8 cellular contexts compared by ENCODE assay signal in the genomic region with DNA sequence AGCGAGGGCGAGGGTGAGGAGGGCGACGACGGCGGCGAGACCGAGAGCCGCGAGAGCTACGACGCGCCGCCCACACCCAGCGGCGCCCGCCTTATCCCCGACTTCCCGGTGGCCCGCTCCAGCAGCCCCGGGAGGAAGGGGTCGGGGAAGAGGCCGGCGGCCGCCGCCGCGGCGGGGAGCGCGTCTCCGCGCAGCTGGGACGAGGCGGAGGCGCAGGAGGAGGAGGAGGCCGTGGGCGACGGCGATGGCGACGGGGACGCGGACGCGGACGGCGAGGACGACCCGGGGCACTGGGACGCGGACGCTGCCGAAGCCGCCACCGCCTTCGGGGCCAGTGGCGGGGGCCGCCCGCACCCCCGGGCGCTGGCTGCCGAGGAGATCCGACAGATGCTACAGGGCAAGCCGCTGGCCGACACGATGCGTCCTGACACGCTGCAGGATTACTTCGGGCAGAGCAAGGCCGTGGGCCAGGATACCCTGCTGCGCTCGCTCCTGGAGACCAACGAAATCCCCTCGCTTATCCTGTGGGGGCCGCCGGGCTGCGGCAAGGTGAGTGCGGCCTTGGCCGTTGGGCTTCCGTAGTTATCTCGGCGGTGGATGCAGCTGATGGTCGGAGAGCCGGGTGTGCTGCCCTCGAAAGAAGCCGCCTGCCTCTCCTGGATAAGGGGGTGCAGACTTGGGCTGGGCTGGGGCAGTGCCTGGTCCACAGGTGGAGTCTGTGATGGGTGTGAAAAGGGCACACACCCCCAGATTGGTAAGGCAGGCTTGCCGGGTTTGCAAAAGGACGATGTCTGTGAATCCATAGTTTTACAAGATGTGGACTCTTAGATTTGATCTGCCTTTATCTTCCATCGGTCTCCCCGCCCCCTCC. TPM values are rescaled to one million over a fixed set of nuclear protein-coding genes. Genes with fewer than 3 reads are reported as not detected.
DNase-seq lines count a peak whose midpoint lies in the region; ATAC-seq and TF ChIP-seq lines count a peak whose summit lies in the region.

No MANE protein-coding gene starts in this region.

- H3K4me3 ChIP-seq in HFF-Myc (replicated peaks; ENCODE audit: low read depth, low read length) (peak overlapping the region; percentile 90), gastroesophageal sphincter (peak overlapping the region; percentile 74 to 87), ovary (peak overlapping the region; percentile 50)

- peak overlapping the region; percentile 85 for H3K27ac Mint-ChIP-seq in activated T-helper 2 cell treated with anti-CD3 and anti-CD28 coated beads, Interferon-gamma antibody, Interleukin-2, Interleukin-4, amounts not matched to agents 10 μg/mL and 5 μg/mL and 100 μg/mL, durations not matched to agents 14 hours and 24 hours and 36 hours

- ATAC-seq in gastroesophageal sphincter (peak; percentile 20), HG03378 (IDR thresholded peaks at IDR 0.05; ENCODE audit: unreplicated experiment) (no peak)

- H3K27ac ChIP-seq in gastroesophageal sphincter = peak overlapping the region; percentile 87 to 99 (median 94)
- H3K27ac ChIP-seq in ovary = peak overlapping the region; percentile 70 to 95

- TF ChIP-seq EP300 in gastroesophageal sphincter (IDR thresholded peaks at IDR 0.05) = no peak
- TF ChIP-seq EP300 in ovary (IDR thresholded peaks at IDR 0.05) = no peak

- H3K9me3 ChIP-seq in gastroesophageal sphincter (no peaks in the 10 kb centered on the region), ovary (no peaks in the 10 kb centered on the region)

- 0% methylated on average over 3 of the region's 91 CpGs for WGBS in gastroesophageal sphincter (ENCODE audit: low coverage in 1 of 2), 2 donors
- 0 to 1% (median 1%) methylated on average over 72 to 89 of the region's 91 CpGs for WGBS in ovary, 3 donors

- TF ChIP-seq POLR2A in gastroesophageal sphincter (IDR thresholded peaks at IDR 0.05) (peak in 1 of 2 donors; percentile 12), ovary (IDR thresholded peaks at IDR 0.05) (no peak)

- TF ChIP-seq CTCF in HFF-Myc (IDR thresholded peaks at IDR 0.05; ENCODE audit: low read depth, low read length, missing control alignments) = no peak
- no peak for TF ChIP-seq CTCF in gastroesophageal sphincter (IDR thresholded peaks at IDR 0.05)
- no peak for TF ChIP-seq CTCF in ovary (IDR thresholded peaks at IDR 0.05)

- no peaks in the 10 kb centered on the region for H3K27me3 ChIP-seq in gastroesophageal sphincter
- no peaks in the 10 kb centered on the region for H3K27me3 ChIP-seq in ovary

- peaks cover 44% of the 10 kb centered on the region for H3K4me1 Mint-ChIP-seq in activated T-helper 2 cell treated with anti-CD3 and anti-CD28 coated beads, Interferon-gamma antibody, Interleukin-2, Interleukin-4, amounts not matched to agents 10 μg/mL and 5 μg/mL and 100 μg/mL, durations not matched to agents 14 hours and 24 hours and 36 hours (ENCODE audit: low read depth)

- peaks cover 0 to 13% of the 10 kb centered on the region in 2 donors for H3K36me3 ChIP-seq in gastroesophageal sphincter
- H3K36me3 ChIP-seq in ovary = no peaks in the 10 kb centered on the region

- H3K4me1 ChIP-seq in gastroesophageal sphincter = peaks cover 0 to 55% (median 21%) of the 10 kb centered on the region in 3 donors
- peaks cover 11% of the 10 kb centered on the region for H3K4me1 ChIP-seq in ovary (ENCODE audit: insufficient read depth)

- DNase-seq in NOMO-1 treated with DMSO at 0.1 percent for 48 hours (lab: John Stamatoyannopoulos, UW; ENCODE audit: unreplicated experiment) = peak; percentile 37
- DNase-seq in NOMO-1 treated with dmso at 0.1 percent for 144 hours (lab: John Stamatoyannopoulos, UW; ENCODE audit: unreplicated experiment) = no peak
- no peak for DNase-seq in HFF-Myc (ENCODE audit: extremely low read depth, low read depth)
- peak; percentile 36 for DNase-seq in NCI-H1105 treated with DMSO at 0.1 percent for 48 hours (lab: John Stamatoyannopoulos, UW)
- peak; percentile 52 for DNase-seq in activated T-helper 2 cell treated with anti-CD3 and anti-CD28 coated beads, Interferon-gamma antibody, Interleukin-2, Interleukin-4, amounts not matched to agents 10 μg/mL and 5 μg/mL and 100 μg/mL, durations not matched to agents 14 hours and 24 hours and 36 hours (ENCODE audit: low spot score)
- DNase-seq in ovary = peak; percentile 36 to 73 (median 58)

- H3K4me3 Mint-ChIP-seq in activated T-helper 2 cell treated with anti-CD3 and anti-CD28 coated beads, Interferon-gamma antibody, Interleukin-2, Interleukin-4, amounts not matched to agents 10 μg/mL and 5 μg/mL and 100 μg/mL, durations not matched to agents 14 hours and 24 hours and 36 hours (ENCODE audit: low read depth) = peak overlapping the region; percentile 90

- peaks cover 37% of the 10 kb centered on the region for H3K36me3 Mint-ChIP-seq in activated T-helper 2 cell treated with anti-CD3 and anti-CD28 coated beads, Interferon-gamma antibody, Interleukin-2, Interleukin-4, amounts not matched to agents 10 μg/mL and 5 μg/mL and 100 μg/mL, durations not matched to agents 14 hours and 24 hours and 36 hours (ENCODE audit: low read depth)

- intact Hi-C loops in activated T-helper 2 cell treated with anti-CD3 and anti-CD28 coated beads, Interferon-gamma antibody, Interleukin-2, Interleukin-4, amounts not matched to agents 10 μg/mL and 5 μg/mL and 100 μg/mL, durations not matched to agents 14 hours and 24 hours and 36 hours (cut with micrococcal nuclease) = loop anchor here (1.0 to 10.0 kb wide), 8 partner anchors 75 to 1249 kb away; a partner anchor contains a TSS
- intact Hi-C loops in ovary (cut with DNase I) = loop anchor here in 2 of 4 donors (10.0 kb wide), 3 partner anchors 289 to 1161 kb away; a partner anchor contains a TSS

- H3K27me3 Mint-ChIP-seq in activated T-helper 2 cell treated with anti-CD3 and anti-CD28 coated beads, Interferon-gamma antibody, Interleukin-2, Interleukin-4, amounts not matched to agents 10 μg/mL and 5 μg/mL and 100 μg/mL, durations not matched to agents 14 hours and 24 hours and 36 hours (ENCODE audit: low read depth) = no peaks in the 10 kb centered on the region

- H3K9me3 Mint-ChIP-seq in activated T-helper 2 cell treated with anti-CD3 and anti-CD28 coated beads, Interferon-gamma antibody, Interleukin-2, Interleukin-4, amounts not matched to agents 10 μg/mL and 5 μg/mL and 100 μg/mL, durations not matched to agents 14 hours and 24 hours and 36 hours = no peaks in the 10 kb centered on the region

RNA-seq across cellular contexts. Expression of a gene that starts 0.9 kb away (rescaled TPM):
- 47.2 and 47.8 TPM in 2 replicates for total RNA-seq in activated T-helper 2 cell treated with anti-CD3 and anti-CD28 coated beads, Interferon-gamma antibody, Interleukin-2, Interleukin-4, amounts not matched to agents 10 μg/mL and 5 μg/mL and 100 μg/mL, durations not matched to agents 14 hours and 24 hours and 36 hours
- total RNA-seq in gastroesophageal sphincter = 10 to 100 TPM; 48.1 to 66.1 (median 57.1) TPM
- 10 to 100 TPM; 30.4 to 73.4 (median 34.6) TPM for total RNA-seq in ovary
- 10 to 100 TPM; 33.9 to 39.5 TPM for polyA plus RNA-seq in ovary

RNA-seq across cellular contexts. Expression of a gene that starts 15.4 kb away (rescaled TPM):
- 0.21 and 0.23 TPM in 2 replicates for total RNA-seq in activated T-helper 2 cell treated with anti-CD3 and anti-CD28 coated beads, Interferon-gamma antibody, Interleukin-2, Interleukin-4, amounts not matched to agents 10 μg/mL and 5 μg/mL and 100 μg/mL, durations not matched to agents 14 hours and 24 hours and 36 hours
- total RNA-seq in gastroesophageal sphincter (1 to 10 TPM in 1 of 4 donors, under 1 TPM in 3; 0.31 to 1.2 (median 0.56) TPM), ovary (under 1 TPM; 0.24 to 0.83 (median 0.50) TPM)
- under 1 TPM; 0.38 to 0.52 TPM for polyA plus RNA-seq in ovary

Comparison
In these comparisons a context has a peak if more than half of its experiments do, and no peak if none do; other contexts are left out.
1. DNase-seq: peak in NOMO-1 treated with DMSO at 0.1 percent for 48 hours (single experiment), NCI-H1105 treated with DMSO at 0.1 percent for 48 hours (single experiment), activated T-helper 2 cell treated with anti-CD3 and anti-CD28 coated beads, Interferon-gamma antibody, Interleukin-2, Interleukin-4, amounts not matched to agents 10 μg/mL and 5 μg/mL and 100 μg/mL, durations not matched to agents 14 hours and 24 hours and 36 hours (single experiment) and ovary (5 of 5); none in NOMO-1 treated with dmso at 0.1 percent for 144 hours (single experiment) and HFF-Myc (single experiment).
2. Peak in every context shown above with its lines, with median percentiles within 50 percentile points of each other: H3K4me3 ChIP-seq.